In genomic region chr18:457120-457519, GRCh38 we compare ENCODE assay signal across 10 cellular contexts. TPM values are rescaled to one million over a fixed set of nuclear protein-coding genes. Genes with fewer than 3 reads are reported as not detected.
A peak's percentile ranks its signal among the peaks of the same experiment; 100 is the strongest.
DNase-seq lines count a peak whose midpoint lies in the region; ATAC-seq and TF ChIP-seq lines count a peak whose summit lies in the region.
"Had no signal": no experiment of that assay in that cellular context is flagged by ENCODE, and none has a peak within 500 bp of the region (broad histone marks: within the 10 kb centered on the region; RNA-seq: fewer than 3 reads in every experiment).

No MANE protein-coding gene starts in this region.

- ATAC-seq in activated T-cell treated with anti-CD3 and anti-CD28 coated beads, Interleukin-2, amount 50 U/mL, for 4 hours = no peak
- ATAC-seq: Panc1 had no signal

- no peak overlapping the region for H2BK12ac ChIP-seq in neuronal stem cell (ENCODE audit: low read length)

- no peak overlapping the region for H3K23ac ChIP-seq in neuronal stem cell (ENCODE audit: low read depth, low read length, poor library complexity)

- H3K18ac ChIP-seq in neuronal stem cell (ENCODE audit: low read length) = no peak overlapping the region

- peaks cover 4% of the 10 kb centered on the region for H3K9me3 Mint-ChIP-seq in activated T-cell treated with anti-CD3 and anti-CD28 coated beads, Interleukin-2, amount 50 U/mL, for 4 hours

- no peak overlapping the region for H4K8ac ChIP-seq in neuronal stem cell (ENCODE audit: low read depth, low read length)

- H3K27ac ChIP-seq in esophagus squamous epithelium (peak overlapping the region in 3 of 4 donors; percentile 43 to 83 (median 80)), neuronal stem cell (replicated peaks; ENCODE audit: low read length) (no peak overlapping the region)

- no peak overlapping the region for H2BK5ac ChIP-seq in neuronal stem cell (ENCODE audit: low read length)

- TF ChIP-seq CTCF in BE2C (IDR thresholded peaks at IDR 0.05; ENCODE audit: low read depth, low read length) = no peak
- no peak for TF ChIP-seq CTCF in esophagus squamous epithelium (IDR thresholded peaks at IDR 0.05)

- H3K4me1 Mint-ChIP-seq in activated T-cell treated with anti-CD3 and anti-CD28 coated beads, Interleukin-2, amount 50 U/mL, for 4 hours (ENCODE audit: low read depth) = no peaks in the 10 kb centered on the region

- H3K9ac ChIP-seq in neuronal stem cell (ENCODE audit: low read depth, low read length, poor library complexity) = no peak overlapping the region

- H3K4me3 Mint-ChIP-seq in activated T-cell treated with anti-CD3 and anti-CD28 coated beads, Interleukin-2, amount 50 U/mL, for 4 hours = no peak overlapping the region
- H3K4me3 Mint-ChIP-seq: activated naive CD8-positive, alpha-beta T cell had no signal

- H3K4ac ChIP-seq in neuronal stem cell (ENCODE audit: low read length) = no peak overlapping the region

- no peak overlapping the region for H3K14ac ChIP-seq in neuronal stem cell (ENCODE audit: low read length)

- intact Hi-C loops in esophagus squamous epithelium (cut with DNase I) = loop anchor here (10.0 kb wide), 1 partner anchor 162 kb away; no protein-coding TSS in a partner anchor

- H2BK15ac ChIP-seq in neuronal stem cell (ENCODE audit: low read length) = no peak overlapping the region

- no peak for TF ChIP-seq POLR2A in esophagus squamous epithelium (IDR thresholded peaks at IDR 0.05)

- H3K36me3 ChIP-seq in BE2C = no peaks in the 10 kb centered on the region
- H3K36me3 ChIP-seq in esophagus squamous epithelium = no peaks in the 10 kb centered on the region
- H3K36me3 ChIP-seq in neuronal stem cell (replicated peaks in 1 of 2; ENCODE audit: control insufficient read depth in 2 of 2, insufficient read depth in 2 of 2, low read length in 2 of 2) = no peaks in the 10 kb centered on the region

- no peaks in the 10 kb centered on the region for H3K79me1 ChIP-seq in neuronal stem cell (ENCODE audit: low read depth, low read length)

- no peak overlapping the region for H3K4me2 ChIP-seq in neuronal stem cell (ENCODE audit: insufficient read depth, low read length, poor library complexity, severe bottlenecking)

- peak overlapping the region; percentile 35 for H2AFZ ChIP-seq in neuronal stem cell (ENCODE audit: low read length)

- no peak overlapping the region for H2AK5ac ChIP-seq in neuronal stem cell (ENCODE audit: low read depth, low read length)

- DNase-seq in BE2C (peak; percentile 75), NCI-H82 (lab: John Stamatoyannopoulos, UW) (peak; percentile 97), esophagus squamous epithelium (lab: John Stamatoyannopoulos, UW) (no peak), neuronal stem cell (ENCODE audit: low spot score) (no peak), SIG-M5 (lab: John Stamatoyannopoulos, UW) (no peak), OCI-M1 (lab: John Stamatoyannopoulos, UW) (no peak)
- DNase-seq in activated T-cell treated with anti-CD3 and anti-CD28 coated beads, Interleukin-2, amount 50 U/mL, for 4 hours = no peak
- no peak for DNase-seq in activated effector memory CD4-positive, alpha-beta T cell treated with Interleukin-2 at 50 U/mL for 16 hours

- H3K4me1 ChIP-seq in BE2C = peaks cover 6% of the 10 kb centered on the region
- peaks cover 0 to 22% (median 4%) of the 10 kb centered on the region in 3 donors for H3K4me1 ChIP-seq in esophagus squamous epithelium
- no peaks in the 10 kb centered on the region for H3K4me1 ChIP-seq in neuronal stem cell (ENCODE audit: control insufficient read depth in 2 of 2, insufficient read depth in 1 of 2, low read depth in 1 of 2, low read length in 2 of 2)

- 31 to 43% methylated on average over 9 of the region's 9 CpGs for WGBS in esophagus squamous epithelium, 2 donors
- no CpG with 5 or more reads among the region's 9 CpGs for WGBS in neuronal stem cell (ENCODE audit: extremely low coverage in 2 of 2, insufficient read length in 2 of 2, insufficient replicate concordance in 1 of 2), 2 donors

- H3K27me3 ChIP-seq in BE2C (no peaks in the 10 kb centered on the region), esophagus squamous epithelium (peaks cover 0 to 6% (median 0%) of the 10 kb centered on the region in 4 donors), neuronal stem cell (ENCODE audit: control insufficient read depth in 3 of 3, insufficient read depth in 3 of 3, low read depth in 1 of 3, low read length in 3 of 3) (no peaks in the 10 kb centered on the region)

- H3K36me3 Mint-ChIP-seq in activated T-cell treated with anti-CD3 and anti-CD28 coated beads, Interleukin-2, amount 50 U/mL, for 4 hours (ENCODE audit: insufficient read depth) = no peaks in the 10 kb centered on the region
- H3K36me3 Mint-ChIP-seq: activated naive CD8-positive, alpha-beta T cell had no signal

- no peak overlapping the region for H2BK120ac ChIP-seq in neuronal stem cell (ENCODE audit: low read depth, low read length)

- H3K27me3 Mint-ChIP-seq in activated T-cell treated with anti-CD3 and anti-CD28 coated beads, Interleukin-2, amount 50 U/mL, for 4 hours (ENCODE audit: low read depth) = peaks cover 15% of the 10 kb centered on the region

- H3K9me3 ChIP-seq in BE2C (no peaks in the 10 kb centered on the region), esophagus squamous epithelium (peaks cover 0 to 4% (median 0%) of the 10 kb centered on the region in 3 donors), neuronal stem cell (replicated peaks in 1 of 2; ENCODE audit: control insufficient read depth in 2 of 2, insufficient read depth in 1 of 2, low read depth in 1 of 2, low read length in 2 of 2) (no peaks in the 10 kb centered on the region)

- H4K91ac ChIP-seq in neuronal stem cell (ENCODE audit: low read depth, low read length, poor library complexity) = no peak overlapping the region

- H3K4me3 ChIP-seq in BE2C (ENCODE audit: low read depth, low read length) (peak overlapping the region; percentile 51), esophagus squamous epithelium (peak overlapping the region in 2 of 4 donors; percentile 8 to 46), neuronal stem cell (ENCODE audit: low read length in 2 of 2) (no peak overlapping the region)

RNA-seq across cellular contexts. Expression of gene COLEC12, which starts 43.4 kb away (rescaled TPM):
- polyA plus RNA-seq in BE2C (2012; ENCODE audit: insufficient read depth, insufficient read length, low read depth) = 0.74 TPM
- total RNA-seq in esophagus squamous epithelium = 10 to 100 TPM in 1 of 4 donors, 1 to 10 TPM in 3; 1.4 to 12.2 (median 4.0) TPM
- polyA plus RNA-seq in neuronal stem cell (2013, experiment 1 of 2) = 1.0 TPM
- 1.1 TPM for polyA plus RNA-seq in neuronal stem cell (2013, experiment 2 of 2)
- total RNA-seq in activated T-cell treated with anti-CD3 and anti-CD28 coated beads, Interleukin-2, amount 50 U/mL, for 4 hours = under 1 TPM in 2 of 3 donors, not detected in 1; 0.05 to 0.08 TPM

Comparison
In these comparisons a context has a peak if more than half of its experiments do, and no peak if none do; other contexts are left out.
1. DNase-seq: peak in BE2C (single experiment) and NCI-H82 (single experiment); none in esophagus squamous epithelium (single experiment), neuronal stem cell (single experiment), activated T-cell treated with anti-CD3 and anti-CD28 coated beads, Interleukin-2, amount 50 U/mL, for 4 hours (single experiment), SIG-M5 (single experiment), activated effector memory CD4-positive, alpha-beta T cell treated with Interleukin-2 at 50 U/mL for 16 hours (single experiment) and OCI-M1 (single experiment).